In the genomic region with DNA sequence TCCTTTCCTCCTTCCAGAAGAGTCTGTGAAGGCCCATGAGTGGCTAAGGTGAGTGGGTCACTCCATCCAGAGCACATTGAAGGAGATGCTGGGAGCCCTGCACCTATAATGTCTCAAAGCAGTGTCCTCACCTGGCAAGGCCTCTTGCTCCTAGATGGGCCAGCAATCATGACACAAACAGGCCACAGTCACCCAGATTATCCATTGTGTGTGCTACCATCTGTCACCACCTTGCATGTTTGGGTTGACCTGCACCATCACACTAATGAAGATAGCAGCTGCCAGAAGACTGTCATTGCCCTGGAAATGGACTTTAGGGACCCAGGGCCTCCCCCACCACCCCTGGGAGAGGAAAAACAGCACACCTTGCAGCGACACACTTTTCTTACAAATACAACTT, we compare ENCODE assay signal across 27 cellular contexts.
"Had no signal": no experiment of that assay in that cellular context is flagged by ENCODE, and none has a peak within 500 bp of the region (broad histone marks: within the 10 kb centered on the region; RNA-seq: fewer than 3 reads in every experiment).

No MANE protein-coding gene starts in this region.

- DNase-seq: activated CD4-positive, alpha-beta memory T cell treated with anti-CD3 and anti-CD28 coated beads, Interleukin-2, amount 10 ng/mL, durations not matched to agents 7 days and 5 days; activated CD4-positive, alpha-beta T cell treated with anti-CD3 and anti-CD28 coated beads for 1 hour; activated CD4-positive, alpha-beta T cell treated with anti-CD3 and anti-CD28 coated beads for 4 hours; activated CD4-positive, alpha-beta T cell treated with anti-CD3 and anti-CD28 coated beads, Interleukin-2, amount 10 ng/mL, durations not matched to agents 7 days and 5 days; activated CD4-positive, alpha-beta T cell treated with anti-CD3 and anti-CD28 coated beads, Interleukin-2, amount 50 U/mL, for 4 hours; activated CD8-positive, alpha-beta memory T cell treated with anti-CD3 and anti-CD28 coated beads, Interleukin-2, amount 50 U/mL, for 48 hours; activated gamma-delta T cell; activated naive CD4-positive, alpha-beta T cell; activated naive CD4-positive, alpha-beta T cell treated with anti-CD3 and anti-CD28 coated beads, Interleukin-2, amount 10 ng/mL, durations not matched to agents 7 days and 5 days; activated naive CD8-positive, alpha-beta T cell treated with anti-CD3 and anti-CD28 coated beads, Interleukin-2, amount 10 ng/mL, durations not matched to agents 7 days and 5 days; activated T-cell treated with anti-CD3 and anti-CD28 coated beads for 4 hours; activated T-cell treated with anti-CD3 and anti-CD28 coated beads, Interleukin-2, amount 50 U/mL, for 24 hours; activated T-cell treated with anti-CD3 and anti-CD28 coated beads, Interleukin-2, amount 50 U/mL, for 72 hours; central memory CD4-positive, alpha-beta T cell; cortex of kidney; dermis blood vessel endothelial cell; effector CD4-positive, alpha-beta T cell; esophagus squamous epithelium; foreskin melanocyte; head of caudate nucleus; T-helper 2 cell had no signal

- FAIRE-seq: colon, endometrium, endothelial cell of umbilical vein had no signal

- ATAC-seq: activated naive CD4-positive, alpha-beta T cell treated with anti-CD3 and anti-CD28 coated beads, Interleukin-2, amount 50 U/mL, for 72 hours; activated T-cell treated with anti-CD3 and anti-CD28 coated beads, Interleukin-2, amount 50 U/mL, for 72 hours; gastroesophageal sphincter; WTC11 had no signal
